Comparison of ENCODE assay signal across 10 cellular contexts in the genomic region with DNA sequence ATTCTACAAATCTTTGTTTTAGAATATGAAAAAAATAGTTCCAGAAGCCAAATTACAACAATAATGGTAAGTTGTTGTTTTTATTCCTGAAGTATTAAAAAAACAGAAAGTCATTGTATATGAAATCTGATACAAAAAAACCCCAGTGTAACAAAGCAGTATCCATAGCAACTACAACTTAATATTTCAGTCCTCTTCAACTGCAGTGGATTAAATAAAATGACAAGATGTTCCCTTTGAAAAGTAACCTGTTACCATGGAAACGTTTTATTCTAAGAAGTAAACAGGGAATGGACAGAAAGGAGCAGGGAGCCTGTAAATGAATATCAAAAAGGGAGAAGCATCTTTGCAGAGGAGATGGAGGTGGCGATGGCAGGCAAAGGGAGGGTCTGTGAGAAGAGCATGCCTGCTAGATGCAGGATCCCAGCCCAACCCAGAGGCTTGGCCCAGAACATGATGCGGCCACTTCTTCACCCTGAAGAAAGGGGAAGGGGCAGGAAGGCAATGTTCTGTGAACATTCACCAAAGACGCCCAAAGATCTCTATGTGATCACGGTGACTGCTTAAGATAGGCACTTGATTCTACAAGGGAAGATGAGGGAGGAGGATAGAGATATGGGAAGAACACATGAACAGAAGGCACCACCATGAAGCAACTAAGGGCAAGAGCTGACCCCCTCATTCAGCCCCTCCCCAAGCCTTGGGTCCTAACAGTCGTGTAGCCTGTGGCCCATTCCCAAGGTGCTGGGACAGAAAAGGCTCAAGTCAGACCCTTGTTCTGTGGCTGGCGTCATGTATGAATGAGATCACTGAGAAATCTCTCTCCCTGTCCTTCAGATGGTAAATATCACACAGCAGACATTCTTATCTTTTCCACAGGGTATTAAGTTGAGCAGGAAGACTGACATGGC.
A peak's percentile ranks its signal among the peaks of the same experiment; 100 is the strongest.
DNase-seq lines count a peak whose midpoint lies in the region; ATAC-seq and TF ChIP-seq lines count a peak whose summit lies in the region.
"Had no signal": no experiment of that assay in that cellular context is flagged by ENCODE, and none has a peak within 500 bp of the region (broad histone marks: within the 10 kb centered on the region; RNA-seq: fewer than 3 reads in every experiment).

No MANE protein-coding gene starts in this region.

- DNase-seq in DMS53 (lab: John Stamatoyannopoulos, UW) = peak; percentile 48
- no peak for DNase-seq in DMS53 treated with DMSO at 0.1 percent for 48 hours (lab: John Stamatoyannopoulos, UW; ENCODE audit: unreplicated experiment)
- no peak for DNase-seq in right atrium auricular region (ENCODE audit: low spot score)
- DNase-seq in AML-193 (lab: John Stamatoyannopoulos, UW) = no peak
- DNase-seq in LoVo (ENCODE audit: low spot score) = no peak

- peak overlapping the region; percentile 26 to 58 for H3K27ac ChIP-seq in right atrium auricular region
- H3K27ac ChIP-seq: 22Rv1 had no signal

- H3K9me3 Mint-ChIP-seq in activated T-helper 17 cell treated with anti-CD3 and anti-CD28 coated beads, Interleukin-2, amount 50 U/mL, for 72 hours = no peaks in the 10 kb centered on the region
- H3K9me3 Mint-ChIP-seq in stimulated activated memory B cell treated with anti-CD40 and anti-IgM and Interleukin-4, amounts not matched to agents 10 μg/mL and 1 μg/mL and 100 μg/mL, for 72 hours = no peaks in the 10 kb centered on the region

- H3K4me1 Mint-ChIP-seq in activated T-helper 17 cell treated with anti-CD3 and anti-CD28 coated beads, Interleukin-2, amount 50 U/mL, for 72 hours = peaks cover 34% of the 10 kb centered on the region
- peaks cover 53% of the 10 kb centered on the region for H3K4me1 Mint-ChIP-seq in stimulated activated memory B cell treated with anti-CD40 and anti-IgM and Interleukin-4, amounts not matched to agents 10 μg/mL and 1 μg/mL and 100 μg/mL, for 72 hours

- no peak overlapping the region for H3K4me3 ChIP-seq in right atrium auricular region
- H3K4me3 ChIP-seq: lung had no signal

- no peak for ATAC-seq in activated T-helper 17 cell treated with anti-CD3 and anti-CD28 coated beads, Interleukin-2, amount 50 U/mL, for 72 hours (replicated peaks)
- no peak for ATAC-seq in stimulated activated memory B cell treated with anti-CD40 and anti-IgM and Interleukin-4, amounts not matched to agents 10 μg/mL and 1 μg/mL and 100 μg/mL, for 72 hours
- ATAC-seq in GM18502 (IDR thresholded peaks at IDR 0.05; ENCODE audit: poor library complexity, unreplicated experiment) = no peak

- H3K4me3 Mint-ChIP-seq in activated T-helper 17 cell treated with anti-CD3 and anti-CD28 coated beads, Interleukin-2, amount 50 U/mL, for 72 hours = no peak overlapping the region
- no peak overlapping the region for H3K4me3 Mint-ChIP-seq in stimulated activated memory B cell treated with anti-CD40 and anti-IgM and Interleukin-4, amounts not matched to agents 10 μg/mL and 1 μg/mL and 100 μg/mL, for 72 hours

- H3K4me1 ChIP-seq in right atrium auricular region = peaks cover 0 to 28% of the 10 kb centered on the region in 2 donors

- H3K27me3 Mint-ChIP-seq in activated T-helper 17 cell treated with anti-CD3 and anti-CD28 coated beads, Interleukin-2, amount 50 U/mL, for 72 hours = no peaks in the 10 kb centered on the region
- H3K27me3 Mint-ChIP-seq in stimulated activated memory B cell treated with anti-CD40 and anti-IgM and Interleukin-4, amounts not matched to agents 10 μg/mL and 1 μg/mL and 100 μg/mL, for 72 hours = no peaks in the 10 kb centered on the region

- H3K36me3 Mint-ChIP-seq in activated T-helper 17 cell treated with anti-CD3 and anti-CD28 coated beads, Interleukin-2, amount 50 U/mL, for 72 hours (ENCODE audit: low read depth) = peaks cover 9% of the 10 kb centered on the region
- H3K36me3 Mint-ChIP-seq in stimulated activated memory B cell treated with anti-CD40 and anti-IgM and Interleukin-4, amounts not matched to agents 10 μg/mL and 1 μg/mL and 100 μg/mL, for 72 hours = peaks cover 22% of the 10 kb centered on the region

- H3K27ac Mint-ChIP-seq in activated T-helper 17 cell treated with anti-CD3 and anti-CD28 coated beads, Interleukin-2, amount 50 U/mL, for 72 hours = peak overlapping the region; percentile 58
- H3K27ac Mint-ChIP-seq in stimulated activated memory B cell treated with anti-CD40 and anti-IgM and Interleukin-4, amounts not matched to agents 10 μg/mL and 1 μg/mL and 100 μg/mL, for 72 hours = peak overlapping the region; percentile 18

- no peaks in the 10 kb centered on the region for H3K36me3 ChIP-seq in right atrium auricular region

- no peaks in the 10 kb centered on the region for H3K9me3 ChIP-seq in right atrium auricular region

- TF ChIP-seq CTCF in right atrium auricular region (IDR thresholded peaks at IDR 0.05) = no peak

- H3K27me3 ChIP-seq in right atrium auricular region = no peaks in the 10 kb centered on the region
